ENCODE assay signal across 17 cellular contexts in genomic region chr20:41290804-41291389, GRCh38.
"Had no signal": no experiment of that assay in that cellular context is flagged by ENCODE, and none has a peak within 500 bp of the region (broad histone marks: within the 10 kb centered on the region; RNA-seq: fewer than 3 reads in every experiment).

No MANE protein-coding gene starts in this region.

- H3K27ac ChIP-seq: ascending aorta, breast epithelium, gastrocnemius medialis, heart right ventricle, parathyroid adenoma, thyroid gland, WERI-Rb-1 had no signal

- H3K36me3 ChIP-seq: ascending aorta, breast epithelium, gastrocnemius medialis, thyroid gland, WERI-Rb-1 had no signal

- ATAC-seq: activated CD8-positive, alpha-beta memory T cell treated with anti-CD3 and anti-CD28 coated beads, Interleukin-2, amount 10 ng/mL, durations not matched to agents 7 days and 5 days; activated naive CD8-positive, alpha-beta T cell treated with anti-CD3 and anti-CD28 coated beads, Interleukin-2, amount 50 U/mL, for 24 hours; gastrocnemius medialis; heart right ventricle; stimulated activated memory B cell treated with anti-CD40 and anti-IgM and Interleukin-4, amounts not matched to agents 10 μg/mL and 1 μg/mL and 100 μg/mL, for 72 hours had no signal

- H3K9me3 ChIP-seq: gastrocnemius medialis, thyroid gland had no signal

- H3K27me3 ChIP-seq: ascending aorta, breast epithelium, gastrocnemius medialis, heart right ventricle, thyroid gland had no signal

- H3K4me3 ChIP-seq: ascending aorta, breast epithelium, gastrocnemius medialis, heart right ventricle, thyroid gland had no signal

- DNase-seq: activated CD4-positive, alpha-beta memory T cell treated with anti-CD3 and anti-CD28 coated beads for 36 hours; activated CD8-positive, alpha-beta memory T cell treated with anti-CD3 and anti-CD28 coated beads, Interleukin-2, amount 10 ng/mL, durations not matched to agents 7 days and 5 days; activated naive CD4-positive, alpha-beta T cell treated with anti-CD3 and anti-CD28 coated beads for 36 hours; activated naive CD8-positive, alpha-beta T cell treated with anti-CD3 and anti-CD28 coated beads, Interleukin-2, amount 50 U/mL, for 24 hours; activated T-cell treated with anti-CD3 and anti-CD28 coated beads, Interleukin-2, amount 50 U/mL, for 1 hour; endodermal cell; gastrocnemius medialis; heart right ventricle; mammary epithelial cell; naive B cell; retina; thyroid gland; WERI-Rb-1 had no signal
